9 cellular contexts compared by ENCODE assay signal in the genomic region with DNA sequence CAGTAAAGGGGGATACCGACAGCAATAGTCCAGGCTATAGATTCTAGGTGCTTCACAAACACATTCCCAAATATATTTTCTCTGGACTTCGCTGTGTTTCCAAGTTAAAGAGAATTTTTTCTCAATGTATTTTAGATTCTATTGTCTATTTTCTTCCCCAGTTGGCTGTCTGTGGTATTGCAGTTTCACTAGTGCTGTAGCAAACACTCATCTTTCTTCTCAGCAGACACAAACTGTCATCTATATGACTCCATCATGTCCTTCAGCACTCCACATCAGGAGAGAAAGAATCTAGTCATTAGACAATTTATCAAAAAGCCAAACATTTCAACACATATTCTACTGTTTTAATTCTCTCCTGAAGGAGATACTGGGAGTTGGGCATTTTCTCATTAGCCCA. TPM values are rescaled to one million over a fixed set of nuclear protein-coding genes. Genes with fewer than 3 reads are reported as not detected.
"Had no signal": no experiment of that assay in that cellular context is flagged by ENCODE, and none has a peak within 500 bp of the region (broad histone marks: within the 10 kb centered on the region; RNA-seq: fewer than 3 reads in every experiment).

A gene (plus strand): TSS at position 161 of the 400 bp plus-strand sequence.

RNA-seq across cellular contexts. Expression of the gene that starts here (rescaled TPM):
- total RNA-seq: activated CD4-positive, alpha-beta T cell treated with anti-CD3 and anti-CD28 coated beads for 36 hours; activated CD4-positive, alpha-beta T cell treated with anti-CD3 and anti-CD28 coated beads, Interleukin-2, amount 10 ng/mL, durations not matched to agents 7 days and 5 days; activated CD8-positive, alpha-beta T cell treated with anti-CD3 and anti-CD28 coated beads, Interleukin-2, amount 10 ng/mL, durations not matched to agents 7 days and 5 days; activated naive CD8-positive, alpha-beta T cell treated with anti-CD3 and anti-CD28 coated beads, Interleukin-2, amount 10 ng/mL, durations not matched to agents 7 days and 5 days; activated T-helper 2 cell treated with anti-CD3 and anti-CD28 coated beads, Interferon-gamma antibody, Interleukin-2, Interleukin-4, amounts not matched to agents 10 μg/mL and 5 μg/mL and 100 μg/mL, durations not matched to agents 14 hours and 24 hours and 36 hours; ascending aorta; MCF 10A; Right ventricle myocardium superior had no signal
- polyA plus RNA-seq: adipose tissue had no signal
